10 cellular contexts compared by ENCODE assay signal in genomic region chr4:85427123-85427522, GRCh38.
"Had no signal": no experiment of that assay in that cellular context is flagged by ENCODE, and none has a peak within 500 bp of the region (broad histone marks: within the 10 kb centered on the region; RNA-seq: fewer than 3 reads in every experiment).

No MANE protein-coding gene starts in this region.

- H3K27ac ChIP-seq: GM23248 had no signal

- FAIRE-seq: H1, H54 had no signal

- H3K27ac Mint-ChIP-seq: H9, HFFc6 had no signal

- H2AFZ ChIP-seq: GM23248 had no signal

- H3K4me3 ChIP-seq: GM23248, HAP-1 had no signal

- DNase-seq: GM23248, GOT3, H7, H9, HCEC 1CT, HFFc6 had no signal

- H3K9me3 Mint-ChIP-seq: H9, HFFc6 had no signal

- H3K9me3 ChIP-seq: HAP-1 had no signal

- ATAC-seq: HCT116 had no signal

- H3K9ac ChIP-seq: GM23248 had no signal

- H3K36me3 ChIP-seq: HAP-1 had no signal

- H3K4me3 Mint-ChIP-seq: H9, HFFc6 had no signal
